ENCODE assay signal across 16 cellular contexts in genomic region chr19:1761528-1762242, GRCh38. TPM values are rescaled to one million over a fixed set of nuclear protein-coding genes. Genes with fewer than 3 reads are reported as not detected.
DNase-seq lines count a peak whose midpoint lies in the region; ATAC-seq and TF ChIP-seq lines count a peak whose summit lies in the region.
"Had no signal": no experiment of that assay in that cellular context is flagged by ENCODE, and none has a peak within 500 bp of the region (broad histone marks: within the 10 kb centered on the region; RNA-seq: fewer than 3 reads in every experiment).

No MANE protein-coding gene starts in this region.

- no peak for TF ChIP-seq CTCF in SK-N-SH (IDR thresholded peaks at IDR 0.05)

- H3K27me3 Mint-ChIP-seq in central memory CD8-positive, alpha-beta T cell = peaks cover 96% of the 10 kb centered on the region
- H3K27me3 Mint-ChIP-seq in naive B cell = peaks cover 18 to 89% (median 76%) of the 10 kb centered on the region in 3 donors

- no peak overlapping the region for H3K27ac ChIP-seq in SK-N-SH (ENCODE audit: low read depth in 2 of 2, low read length in 1 of 2)
- H3K27ac ChIP-seq: 22Rv1 had no signal

- DNase-seq in SK-N-SH = peak; percentile 35
- DNase-seq in H7 = peak; percentile 69
- DNase-seq in central memory CD8-positive, alpha-beta T cell (ENCODE audit: low spot score in 2 of 2) = no peak
- no peak for DNase-seq in naive B cell
- DNase-seq in SHP77 (lab: John Stamatoyannopoulos, UW) = no peak
- DNase-seq in MG63 = no peak
- DNase-seq in Right ventricle myocardium inferior (ENCODE audit: missing footprints) = no peak
- DNase-seq: Caco-2; CD8-positive, alpha-beta memory T cell; DND-41; GDM1 had no signal

- H3F3A ChIP-seq in SK-N-SH (replicated peaks; ENCODE audit: insufficient read depth) = peaks cover 5% of the 10 kb centered on the region

- H3K36me3 ChIP-seq in SK-N-SH (replicated peaks in 1 of 2; ENCODE audit: control insufficient read depth in 1 of 2, insufficient read depth in 2 of 2, low read length in 1 of 2) (no peaks in the 10 kb centered on the region), H7 (replicated peaks; ENCODE audit: control insufficient read depth, insufficient read depth, low read length) (no peaks in the 10 kb centered on the region), MG63 (no peaks in the 10 kb centered on the region)

- 7% methylated on average over 18 of the region's 30 CpGs for WGBS in SK-N-SH (ENCODE audit: low lambda C conversion rate)

- no peak for TF ChIP-seq RAD21 in SK-N-SH (IDR thresholded peaks at IDR 0.05; ENCODE audit: low read length)

- no peak overlapping the region for H2AFZ ChIP-seq in SK-N-SH (ENCODE audit: low read depth)

- H4K20me1 ChIP-seq in SK-N-SH (ENCODE audit: insufficient read depth) = peaks cover 13% of the 10 kb centered on the region; the same call in 1 of the 2 replicates

- no peaks in the 10 kb centered on the region for H3K9me3 ChIP-seq in SK-N-SH
- H3K9me3 ChIP-seq in MG63 = no peaks in the 10 kb centered on the region
- H3K9me3 ChIP-seq: Caco-2 had no signal

- no peak overlapping the region for H3K4me3 Mint-ChIP-seq in central memory CD8-positive, alpha-beta T cell
- H3K4me3 Mint-ChIP-seq in naive B cell = peak overlapping the region in 4 of 8 donors; percentile 53 to 78 (median 60)
- H3K4me3 Mint-ChIP-seq: CD8-positive, alpha-beta memory T cell had no signal

- CTCF ChIA-PET in SK-N-SH (lab: Yijun Ruan, JAX) = interaction anchor here (0.6 to 9.3 kb wide), 6 partner anchors 9 to 238 kb away, joined by 3 to 128 read pairs (median 4); partner anchors contain the start of gene PLK5

- H3K27me3 ChIP-seq in SK-N-SH (ENCODE audit: insufficient read depth) = peaks cover 96% of the 10 kb centered on the region
- H3K27me3 ChIP-seq in H7 (ENCODE audit: control insufficient read depth, insufficient read depth, low read length) = peaks cover 100% of the 10 kb centered on the region
- H3K27me3 ChIP-seq in MG63 = peaks cover 71% of the 10 kb centered on the region

- H3K27ac Mint-ChIP-seq in central memory CD8-positive, alpha-beta T cell (ENCODE audit: low read depth) = peak overlapping the region; percentile 32
- peak overlapping the region in 4 of 6 donors; percentile 59 to 96 (median 78) for H3K27ac Mint-ChIP-seq in naive B cell

- ATAC-seq in SK-N-SH treated with all-trans-retinoic acid at 6 μM for 48 hours (no peak), naive B cell (ENCODE audit: low read depth in 2 of 2) (no peak), Right ventricle myocardium inferior (no peak)
- no peak for ATAC-seq in central memory CD8-positive, alpha-beta T cell (replicated peaks; ENCODE audit: extremely low read depth, poor library complexity, severe bottlenecking)
- ATAC-seq: HepG2 had no signal

- H3K4me1 ChIP-seq in SK-N-SH (ENCODE audit: control insufficient read depth in 1 of 2, insufficient read depth in 2 of 2, low read depth in 1 of 2, low read length in 1 of 2) = no peaks in the 10 kb centered on the region

- POLR2A ChIA-PET in SK-N-SH (lab: Yijun Ruan, JAX) = no interaction called here

- H3K4me1 Mint-ChIP-seq in central memory CD8-positive, alpha-beta T cell = peaks cover 6% of the 10 kb centered on the region
- H3K4me1 Mint-ChIP-seq in naive B cell = peaks cover 4 to 14% (median 13%) of the 10 kb centered on the region in 3 donors

- H3K9me3 Mint-ChIP-seq in central memory CD8-positive, alpha-beta T cell = no peaks in the 10 kb centered on the region
- H3K9me3 Mint-ChIP-seq in naive B cell = peaks cover 0 to 2% (median 0%) of the 10 kb centered on the region in 7 donors
- H3K9me3 Mint-ChIP-seq: CD8-positive, alpha-beta memory T cell had no signal

- H3K36me3 Mint-ChIP-seq in central memory CD8-positive, alpha-beta T cell (ENCODE audit: insufficient read depth) = peaks cover 8% of the 10 kb centered on the region
- no peaks in the 10 kb centered on the region for H3K36me3 Mint-ChIP-seq in naive B cell
- H3K36me3 Mint-ChIP-seq: CD8-positive, alpha-beta memory T cell had no signal

- H3K4me3 ChIP-seq in SK-N-SH (ENCODE audit: low read depth in 2 of 2, low read length in 1 of 2) (no peak overlapping the region), H7 (ENCODE audit: insufficient read depth, low read depth, low read length) (no peak overlapping the region), MG63 (no peak overlapping the region)

- no peak overlapping the region for H3K4me2 ChIP-seq in SK-N-SH

- no peaks in the 10 kb centered on the region for H3K9me2 ChIP-seq in SK-N-SH

- H3K79me2 ChIP-seq in SK-N-SH (ENCODE audit: insufficient read depth) = no peaks in the 10 kb centered on the region

- no peak for TF ChIP-seq EP300 in SK-N-SH (IDR thresholded peaks at IDR 0.05; ENCODE audit: borderline replicate concordance in 1 of 2, low read depth in 1 of 2, low read length in 1 of 2)

- H3K9ac ChIP-seq in SK-N-SH = no peak overlapping the region

- intact Hi-C loops in Right ventricle myocardium inferior (cut with DNase I) = no loop called here

TF ChIP-seq in SK-N-SH, 30 proteins besides CTCF, POLR2A, EP300 and RAD21 (continues in another document):
- TF ChIP-seq MAX (IDR thresholded peaks at IDR 0.05; ENCODE audit: low read depth) (no peak), MEF2A (IDR thresholded peaks at IDR 0.05; ENCODE audit: borderline replicate concordance, low read depth) (no peak), GATA2 (CRISPR knock-in tag; IDR thresholded peaks at IDR 0.05) (no peak), USF1 (IDR thresholded peaks at IDR 0.05; ENCODE audit: borderline replicate concordance, low read depth) (no peak), NFIC (IDR thresholded peaks at IDR 0.05; ENCODE audit: borderline replicate concordance) (no peak), RCOR1 (IDR thresholded peaks at IDR 0.05; ENCODE audit: low read length) (no peak)

TF ChIP-seq in SK-N-SH treated with all-trans-retinoic acid at 6 μM for 48 hours, 23 proteins besides CTCF, POLR2A, EP300 and RAD21:
- no peak for TF ChIP-seq ZNF565 (CRISPR knock-in tag; conservative IDR thresholded peaks at IDR 0.05; ENCODE audit: low read depth)
- no peak for TF ChIP-seq POU6F1 (CRISPR knock-in tag; IDR thresholded peaks at IDR 0.05; ENCODE audit: borderline replicate concordance, low read depth)
- no peak for TF ChIP-seq ESRRG (CRISPR knock-in tag; IDR thresholded peaks at IDR 0.05)
- TF ChIP-seq CSDC2 (CRISPR knock-in tag; IDR thresholded peaks at IDR 0.05) = no peak
- no peak for TF ChIP-seq ZC3H10 (CRISPR knock-in tag; IDR thresholded peaks at IDR 0.05)
- TF ChIP-seq ISL1 (CRISPR knock-in tag; IDR thresholded peaks at IDR 0.05) = no peak
- TF ChIP-seq PPARA (CRISPR knock-in tag; IDR thresholded peaks at IDR 0.05; ENCODE audit: borderline replicate concordance) = no peak

RNA-seq across cellular contexts. Expression of gene ONECUT3, which starts 8.4 kb away (rescaled TPM):
- polyA plus RNA-seq in SK-N-SH (2012; rRNA removed) = not detected in 2 replicates
- not detected in 2 replicates for polyA plus RNA-seq in SK-N-SH (2012; cell fraction: cytosol; rRNA removed)
- polyA plus RNA-seq in SK-N-SH (2012; cell fraction: nucleus; rRNA removed) = not detected in 2 replicates
- not detected in 2 replicates for total RNA-seq in H7 (2014; rRNA removed; shearing (Covaris generic))
- not detected for polyA plus RNA-seq in naive B cell (ENCODE audit: low read depth in 6 of 6)
- not detected in 2 replicates for total RNA-seq in MG63 (2014; rRNA removed; shearing (Covaris generic); ENCODE audit: low replicate concordance)
- not detected for total RNA-seq in Right ventricle myocardium inferior
- total RNA-seq: A673; Caco-2; CD8-positive, alpha-beta memory T cell; HepG2 had no signal
- polyA plus RNA-seq: BJ; CD8-positive, alpha-beta memory T cell had no signal

RNA-seq across cellular contexts. Expression of gene ATP8B3, which starts 50.4 kb away (rescaled TPM):
- polyA plus RNA-seq in SK-N-SH (2012; rRNA removed) = 6.2 and 8.0 TPM in 2 replicates
- polyA plus RNA-seq in SK-N-SH (2012; cell fraction: cytosol; rRNA removed) = 3.1 and 4.9 TPM in 2 replicates
- polyA plus RNA-seq in SK-N-SH (2012; cell fraction: nucleus; rRNA removed) = 20.8 and 25.6 TPM in 2 replicates
- 5.8 and 7.4 TPM in 2 replicates for total RNA-seq in H7 (2014; rRNA removed; shearing (Covaris generic))
- polyA plus RNA-seq in naive B cell (ENCODE audit: low read depth in 6 of 6) = under 1 TPM in 1 of 6 donors, not detected in 5; 0.09 TPM
- not detected in 2 replicates for total RNA-seq in MG63 (2014; rRNA removed; shearing (Covaris generic); ENCODE audit: low replicate concordance)
- 0.68 TPM for total RNA-seq in Right ventricle myocardium inferior

Comparison
In these comparisons a context has a peak if more than half of its experiments do, and no peak if none do; other contexts are left out.
1. DNase-seq: peak in SK-N-SH (single experiment) and H7 (single experiment); none in central memory CD8-positive, alpha-beta T cell (0 of 2), naive B cell (single experiment), SHP77 (0 of 2), MG63 (single experiment) and Right ventricle myocardium inferior (single experiment).